1 cellular context compared by ENCODE assay signal in genomic region chr7:113996405-113996804, GRCh38.
TF ChIP-seq lines count a peak whose summit lies in the region.

No MANE protein-coding gene starts in this region.

TF ChIP-seq in HEK293, 187 proteins besides CTCF, POLR2A, EP300 and RAD21 (continued from another document):
- TF ChIP-seq ZNF280D (tag by site-specific recombination; IDR thresholded peaks at IDR 0.05) (peak; percentile 82), ZNF585B (tag by site-specific recombination; IDR thresholded peaks at IDR 0.05) (no peak), GLI4 (tag by site-specific recombination; IDR thresholded peaks at IDR 0.05) (no peak), ZSCAN4 (tag by site-specific recombination; IDR thresholded peaks at IDR 0.05) (no peak)
